ENCODE assay signal across 24 cellular contexts in the genomic region with DNA sequence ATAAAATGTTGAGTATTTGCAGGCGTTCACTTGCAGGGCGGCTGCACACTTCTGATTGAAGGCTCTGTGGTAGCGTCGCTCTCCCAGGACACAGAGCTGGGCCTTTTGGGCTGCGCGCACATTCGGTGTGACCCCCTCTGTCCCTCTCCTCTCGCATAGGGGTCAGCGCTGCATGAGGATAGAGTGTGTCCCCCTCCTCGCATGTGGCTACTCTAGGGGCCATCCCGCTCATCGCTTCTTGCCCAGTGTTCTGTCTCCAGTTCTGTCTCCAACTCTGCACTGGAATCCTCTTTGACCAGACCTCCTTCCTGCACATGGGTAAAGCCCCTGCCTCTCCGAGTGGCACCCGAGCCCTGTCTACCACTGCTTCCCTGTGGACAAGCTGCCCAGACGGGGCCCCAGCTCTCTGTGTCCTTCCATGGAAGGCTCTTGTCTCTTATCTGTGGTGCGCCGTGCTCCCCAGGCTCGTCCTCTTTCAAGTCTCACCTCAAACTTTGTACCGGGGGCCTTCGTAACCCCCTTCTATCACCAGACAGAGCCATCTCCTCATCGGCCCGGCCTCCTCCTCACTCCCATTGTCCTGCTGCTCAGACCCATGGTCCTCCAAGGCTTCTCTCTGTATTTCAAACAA.
"Had no signal": no experiment of that assay in that cellular context is flagged by ENCODE, and none has a peak within 500 bp of the region (broad histone marks: within the 10 kb centered on the region; RNA-seq: fewer than 3 reads in every experiment).

No MANE protein-coding gene starts in this region.

- H3K9me3 Mint-ChIP-seq: activated CD4-positive, alpha-beta T cell treated with anti-CD3 and anti-CD28 coated beads, Interleukin-2, amount 10 ng/mL, durations not matched to agents 24 days and 14 days had no signal

- H3K27ac Mint-ChIP-seq: activated B cell treated with CpG ODN at 0.5 μM for 24 hours; activated CD4-positive, alpha-beta T cell treated with anti-CD3 and anti-CD28 coated beads, Interleukin-2, amount 10 ng/mL, durations not matched to agents 24 days and 14 days; activated naive CD4-positive, alpha-beta T cell treated with anti-CD3 and anti-CD28 coated beads for 36 hours; activated naive CD8-positive, alpha-beta T cell; activated T-helper 17 cell treated with anti-CD3 and anti-CD28 coated beads, Interleukin-2, amount 50 U/mL, for 72 hours had no signal

- H3K4me1 Mint-ChIP-seq: activated B cell treated with CpG ODN at 0.5 μM for 24 hours; activated CD4-positive, alpha-beta T cell treated with anti-CD3 and anti-CD28 coated beads, Interleukin-2, amount 10 ng/mL, durations not matched to agents 24 days and 14 days had no signal

- H3K36me3 Mint-ChIP-seq: activated naive CD8-positive, alpha-beta T cell; brain had no signal

- H3K4me3 Mint-ChIP-seq: activated B cell treated with CpG ODN at 0.5 μM for 24 hours; activated CD4-positive, alpha-beta T cell treated with anti-CD3 and anti-CD28 coated beads, Interleukin-2, amount 10 ng/mL, durations not matched to agents 24 days and 14 days; activated naive CD4-positive, alpha-beta T cell treated with anti-CD3 and anti-CD28 coated beads for 36 hours; activated naive CD8-positive, alpha-beta T cell; activated T-helper 17 cell treated with anti-CD3 and anti-CD28 coated beads, Interleukin-2, amount 50 U/mL, for 72 hours; brain had no signal

- DNase-seq: activated B cell treated with CpG ODN at 0.5 μM for 24 hours; activated CD4-positive, alpha-beta T cell treated with anti-CD3 and anti-CD28 coated beads for 1 hour; activated CD4-positive, alpha-beta T cell treated with anti-CD3 and anti-CD28 coated beads, Interleukin-2, amount 10 ng/mL, durations not matched to agents 24 days and 14 days; activated CD4-positive, alpha-beta T cell treated with anti-CD3 and anti-CD28 coated beads, Interleukin-2, amount 50 U/mL, for 48 hours; activated gamma-delta T cell; activated naive CD4-positive, alpha-beta T cell treated with anti-CD3 and anti-CD28 coated beads for 36 hours; activated T-cell treated with anti-CD3 and anti-CD28 coated beads, Interleukin-2, amount 50 U/mL, for 48 hours; amygdala; IMR-90; Kasumi-1; KBM-7; NCI-H1105 treated with DMSO at 0.1 percent for 48 hours; NCI-H1436 treated with DMSO at 0.1 percent for 48 hours; NCI-H187; NCI-H2081; NCI-H446; NCI-H524; PC-3; SIG-M5; T-helper 2 cell; T1000 had no signal

- ATAC-seq: activated T-helper 17 cell treated with anti-CD3 and anti-CD28 coated beads, Interleukin-2, amount 50 U/mL, for 72 hours; PC-3 had no signal
